Comparison of ENCODE assay signal across 10 cellular contexts in the genomic region with DNA sequence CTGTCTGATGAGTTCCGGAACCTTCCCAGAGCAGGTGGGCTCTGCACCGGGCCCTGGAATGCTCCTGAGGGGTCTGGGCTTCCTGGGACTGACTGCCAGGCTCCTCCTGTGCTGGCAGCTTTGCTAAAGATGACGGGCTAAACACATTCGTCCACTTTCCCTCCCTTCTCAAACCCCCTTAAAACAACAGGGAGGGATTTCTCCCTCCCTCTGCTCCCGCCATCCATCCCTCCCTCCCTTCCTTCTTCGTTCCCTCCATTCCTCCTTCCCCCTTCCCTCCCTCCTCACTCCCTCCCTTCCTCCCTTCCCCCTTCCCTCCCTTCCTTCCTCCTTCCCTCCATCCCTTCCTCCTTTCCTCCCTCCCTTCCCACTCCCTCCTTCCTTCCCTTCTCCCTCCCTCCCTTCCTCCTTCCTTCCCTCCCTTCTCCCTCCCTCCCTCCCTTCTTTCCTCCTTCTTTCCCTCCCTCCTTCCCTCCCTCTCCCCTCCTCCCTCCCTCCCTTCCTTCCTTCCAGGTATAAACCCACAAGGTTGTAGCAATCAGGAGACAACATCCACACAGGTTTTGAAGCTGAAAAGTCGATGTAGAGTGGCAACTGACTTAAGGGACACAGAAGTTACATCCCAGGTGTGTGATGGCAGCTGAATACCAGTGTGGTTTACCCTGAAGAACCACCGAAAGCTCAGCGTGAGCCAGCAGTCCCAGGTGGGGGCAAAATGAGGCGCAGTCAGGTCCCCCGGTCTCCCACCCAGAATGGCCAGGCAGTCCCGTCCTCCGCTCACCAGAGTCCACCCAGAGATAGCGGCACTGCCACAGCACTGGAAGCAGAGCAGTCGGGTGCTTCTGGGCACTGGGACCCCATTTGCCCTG. TPM values are rescaled to one million over a fixed set of nuclear protein-coding genes. Genes with fewer than 3 reads are reported as not detected.
DNase-seq lines count a peak whose midpoint lies in the region; ATAC-seq, FAIRE-seq and TF ChIP-seq lines count a peak whose summit lies in the region.
"Had no signal": no experiment of that assay in that cellular context is flagged by ENCODE, and none has a peak within 500 bp of the region (broad histone marks: within the 10 kb centered on the region; RNA-seq: fewer than 3 reads in every experiment).

No MANE protein-coding gene starts in this region.

- H3K4me1 ChIP-seq in HEK293 (ENCODE audit: control insufficient read depth, insufficient read depth, low read length): peaks cover 5% of the 10 kb centered on the region
- H3K4me1 ChIP-seq in stomach: peaks cover 7 to 26% (median 15%) of the 10 kb centered on the region in 4 donors
- peaks cover 0 to 5% of the 10 kb centered on the region in 2 donors for H3K4me1 ChIP-seq in kidney (ENCODE audit: control insufficient read depth in 1 of 2, insufficient read depth in 1 of 2, low read depth in 1 of 2, low read length in 2 of 2)

- TF ChIP-seq CTCF in HEK293 (tag by site-specific recombination; IDR thresholded peaks at IDR 0.05): no peak
- TF ChIP-seq CTCF in WERI-Rb-1 (IDR thresholded peaks at IDR 0.05; ENCODE audit: low read depth, low read length): no peak
- no peak for TF ChIP-seq CTCF in stomach (IDR thresholded peaks at IDR 0.05)
- TF ChIP-seq CTCF in kidney (IDR thresholded peaks at IDR 0.05; ENCODE audit: borderline replicate concordance, extremely low read depth, insufficient read depth): no peak

- H3K27ac ChIP-seq in HEK293 (ENCODE audit: extremely low read depth, low read depth, low read length) (no peak overlapping the region), WERI-Rb-1 (peak overlapping the region; percentile 52; the same call in 1 of the 2 replicates), stomach (peak overlapping the region in 4 of 5 donors; percentile 35 to 74 (median 52)), kidney (ENCODE audit: low read depth in 2 of 2, low read length in 2 of 2) (no peak overlapping the region)
- H3K27ac ChIP-seq: right lobe of liver had no signal

- POLR2A ChIA-PET in HEK293 (lab: Yijun Ruan, JAX): interaction anchor here (0.6 to 2.1 kb wide), 5 partner anchors 38 to 118 kb away, joined by 4 to 12 read pairs (median 7); a partner anchor contains a TSS

- no peak overlapping the region for H3K9ac ChIP-seq in kidney (ENCODE audit: low read length in 2 of 2)

- DNase-seq in WERI-Rb-1 (no peak), left lobe of liver (ENCODE audit: low spot score) (no peak), stomach (no peak), epidermal melanocyte (ENCODE audit: insufficient read length, low spot score) (no peak), MV-4-11 (lab: John Stamatoyannopoulos, UW) (no peak), kidney (no peak)

- ATAC-seq in left lobe of liver: peak; percentile 6
- no peak for ATAC-seq in GM18907 (IDR thresholded peaks at IDR 0.05; ENCODE audit: unreplicated experiment)

- H3K36me3 ChIP-seq in HEK293 (ENCODE audit: control insufficient read depth in 2 of 2, insufficient read depth in 1 of 2, low read length in 2 of 2): peaks cover 0 to 5% of the 10 kb centered on the region in 2 experiments; a peak in 1 of 3 replicates
- H3K36me3 ChIP-seq in WERI-Rb-1: no peaks in the 10 kb centered on the region
- H3K36me3 ChIP-seq in stomach: peaks cover 0 to 23% (median 18%) of the 10 kb centered on the region in 4 donors
- H3K36me3 ChIP-seq in kidney (ENCODE audit: control insufficient read depth in 1 of 2, insufficient read depth in 2 of 2, low read length in 2 of 2): no peaks in the 10 kb centered on the region
- H3K36me3 ChIP-seq: right lobe of liver had no signal

- WGBS in stomach, 5 donors: 32 to 41% (median 38%) methylated on average over 12 to 15 of the region's 15 CpGs

- no peak for TF ChIP-seq POLR2A in stomach (IDR thresholded peaks at IDR 0.05)

- H3K9me3 ChIP-seq in HEK293 (ENCODE audit: control insufficient read depth, insufficient read depth, low read depth, low read length) (no peaks in the 10 kb centered on the region), WERI-Rb-1 (ENCODE audit: severe bottlenecking) (no peaks in the 10 kb centered on the region), stomach (no peaks in the 10 kb centered on the region), kidney (ENCODE audit: control insufficient read depth in 1 of 2, low read length in 2 of 2) (no peaks in the 10 kb centered on the region)
- H3K9me3 ChIP-seq: right lobe of liver had no signal

- no peak for TF ChIP-seq EP300 in stomach (IDR thresholded peaks at IDR 0.05)

- intact Hi-C loops in stomach (cut with DNase I; ENCODE audit: low total_unique reads) (no loop called here), kidney (cut with DNase I) (no loop called here)

- no peak overlapping the region for H3K4me3 ChIP-seq in HEK293 (ENCODE audit: low read depth, low read length)
- H3K4me3 ChIP-seq in WERI-Rb-1 (ENCODE audit: low read depth, low read length): no peak overlapping the region
- H3K4me3 ChIP-seq in stomach: peak overlapping the region; percentile 14 to 23 (median 18)
- H3K4me3 ChIP-seq in kidney (ENCODE audit: low read length in 2 of 2): peak overlapping the region in 1 of 2 donors; percentile 25

- CTCF ChIA-PET in HEK293 (lab: Yijun Ruan, JAX): interaction anchor here (0.6 to 1.5 kb wide), 9 partner anchors 7 to 764 kb away, joined by 3 to 7 read pairs (median 5); no protein-coding TSS in a partner anchor

- H3K27me3 ChIP-seq in WERI-Rb-1 (ENCODE audit: insufficient read depth, low read depth, severe bottlenecking): no peaks in the 10 kb centered on the region
- H3K27me3 ChIP-seq in stomach: peaks cover 0 to 32% (median 0%) of the 10 kb centered on the region in 3 donors
- H3K27me3 ChIP-seq: right lobe of liver had no signal

- FAIRE-seq in kidney (lab: Jason Lieb, UNC): no peak
- FAIRE-seq: D721Med had no signal

TF ChIP-seq in HEK293, 187 proteins besides CTCF, POLR2A, EP300 and RAD21 (continues in another document):
- TF ChIP-seq ZNF366 (tag by site-specific recombination; conservative IDR thresholded peaks at IDR 0.05) (peak; percentile 95), ZNF174 (tag by site-specific recombination; IDR thresholded peaks at IDR 0.05) (no peak), WT1 (tag by site-specific recombination; IDR thresholded peaks at IDR 0.05) (peak; percentile 75), SP2 (tag by site-specific recombination; IDR thresholded peaks at IDR 0.05) (peak; percentile 10), MEIS1 (CRISPR knock-in tag; IDR thresholded peaks at IDR 0.05; ENCODE audit: borderline replicate concordance) (no peak), ZNF341 (tag by site-specific recombination; IDR thresholded peaks at IDR 0.05; ENCODE audit: low read depth) (0 out of 2 replicates have a peak, but pooled peaks have one; percentile 18), ZNF571 (tag by site-specific recombination; IDR thresholded peaks at IDR 0.05) (no peak), ZNF791 (tag by site-specific recombination; IDR thresholded peaks at IDR 0.05) (no peak), FEZF1 (tag by site-specific recombination; IDR thresholded peaks at IDR 0.05) (no peak), ZSCAN30 (tag by site-specific recombination; IDR thresholded peaks at IDR 0.05) (no peak)
- TF ChIP-seq, protein P1, sequence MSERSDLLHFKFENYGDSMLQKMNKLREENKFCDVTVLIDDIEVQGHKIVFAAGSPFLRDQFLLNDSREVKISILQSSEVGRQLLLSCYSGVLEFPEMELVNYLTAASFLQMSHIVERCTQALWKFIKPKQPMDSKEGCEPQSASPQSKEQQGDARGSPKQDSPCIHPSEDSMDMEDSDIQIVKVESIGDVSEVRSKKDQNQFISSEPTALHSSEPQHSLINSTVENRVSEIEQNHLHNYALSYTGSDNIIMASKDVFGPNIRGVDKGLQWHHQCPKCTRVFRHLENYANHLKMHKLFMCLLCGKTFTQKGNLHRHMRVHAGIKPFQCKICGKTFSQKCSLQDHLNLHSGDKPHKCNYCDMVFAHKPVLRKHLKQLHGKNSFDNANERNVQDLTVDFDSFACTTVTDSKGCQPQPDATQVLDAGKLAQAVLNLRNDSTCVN (tag by site-specific recombination; optimal IDR thresholded peaks at IDR 0.05): no peak
- TF ChIP-seq, protein P2, sequence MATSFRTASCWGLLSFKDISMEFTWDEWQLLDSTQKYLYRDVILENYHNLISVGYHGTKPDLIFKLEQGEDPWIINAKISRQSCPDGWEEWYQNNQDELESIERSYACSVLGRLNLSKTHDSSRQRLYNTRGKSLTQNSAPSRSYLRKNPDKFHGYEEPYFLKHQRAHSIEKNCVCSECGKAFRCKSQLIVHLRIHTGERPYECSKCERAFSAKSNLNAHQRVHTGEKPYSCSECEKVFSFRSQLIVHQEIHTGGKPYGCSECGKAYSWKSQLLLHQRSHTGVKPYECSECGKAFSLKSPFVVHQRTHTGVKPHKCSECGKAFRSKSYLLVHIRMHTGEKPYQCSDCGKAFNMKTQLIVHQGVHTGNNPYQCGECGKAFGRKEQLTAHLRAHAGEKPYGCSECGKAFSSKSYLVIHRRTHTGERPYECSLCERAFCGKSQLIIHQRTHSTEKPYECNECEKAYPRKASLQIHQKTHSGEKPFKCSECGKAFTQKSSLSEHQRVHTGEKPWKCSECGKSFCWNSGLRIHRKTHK (tag by site-specific recombination; IDR thresholded peaks at IDR 0.05): no peak
- TF ChIP-seq, protein P3, sequence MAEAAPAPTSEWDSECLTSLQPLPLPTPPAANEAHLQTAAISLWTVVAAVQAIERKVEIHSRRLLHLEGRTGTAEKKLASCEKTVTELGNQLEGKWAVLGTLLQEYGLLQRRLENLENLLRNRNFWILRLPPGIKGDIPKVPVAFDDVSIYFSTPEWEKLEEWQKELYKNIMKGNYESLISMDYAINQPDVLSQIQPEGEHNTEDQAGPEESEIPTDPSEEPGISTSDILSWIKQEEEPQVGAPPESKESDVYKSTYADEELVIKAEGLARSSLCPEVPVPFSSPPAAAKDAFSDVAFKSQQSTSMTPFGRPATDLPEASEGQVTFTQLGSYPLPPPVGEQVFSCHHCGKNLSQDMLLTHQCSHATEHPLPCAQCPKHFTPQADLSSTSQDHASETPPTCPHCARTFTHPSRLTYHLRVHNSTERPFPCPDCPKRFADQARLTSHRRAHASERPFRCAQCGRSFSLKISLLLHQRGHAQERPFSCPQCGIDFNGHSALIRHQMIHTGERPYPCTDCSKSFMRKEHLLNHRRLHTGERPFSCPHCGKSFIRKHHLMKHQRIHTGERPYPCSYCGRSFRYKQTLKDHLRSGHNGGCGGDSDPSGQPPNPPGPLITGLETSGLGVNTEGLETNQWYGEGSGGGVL (tag by site-specific recombination; IDR thresholded peaks at IDR 0.05): peak; percentile 64

RNA-seq across cellular contexts. Expression of a gene that starts 18.7 kb away (rescaled TPM):
- total RNA-seq in left lobe of liver: 0.13 TPM
- total RNA-seq in stomach: 10 to 100 TPM in 1 of 5 donors, 1 to 10 TPM in 3, under 1 TPM in 1; 0.89 to 12.0 (median 1.8) TPM
- polyA plus RNA-seq in stomach: 1 to 10 TPM; 1.1 to 2.9 (median 1.4) TPM
- total RNA-seq in kidney: 5.4 TPM
- polyA plus RNA-seq in kidney (ENCODE audit: insufficient read depth, low read depth, low replicate concordance): 2.7 TPM

RNA-seq across cellular contexts. Expression of a gene that starts 38.5 kb away (rescaled TPM):
- total RNA-seq in left lobe of liver: 14.8 TPM
- total RNA-seq in stomach: 10 to 100 TPM; 11.9 to 76.8 (median 19.1) TPM
- 10 to 100 TPM; 12.8 to 13.9 (median 13.4) TPM for polyA plus RNA-seq in stomach
- total RNA-seq in kidney: 30.9 TPM
- 14.4 TPM for polyA plus RNA-seq in kidney (ENCODE audit: insufficient read depth, low read depth, low replicate concordance)

Comparison
In these comparisons a context has a peak if more than half of its experiments do, and no peak if none do; other contexts are left out.
1. H3K27ac ChIP-seq: peak in WERI-Rb-1 (single experiment) and stomach (4 of 5); none in HEK293 (single experiment) and kidney (0 of 2).
2. H3K4me3 ChIP-seq: peak in stomach (4 of 4); none in HEK293 (single experiment) and WERI-Rb-1 (single experiment).